Comparison of ENCODE assay signal across 8 cellular contexts in genomic region chr5:52007230-52007858, GRCh38.
A peak's percentile ranks its signal among the peaks of the same experiment; 100 is the strongest.
DNase-seq lines count a peak whose midpoint lies in the region; ATAC-seq and TF ChIP-seq lines count a peak whose summit lies in the region.

No MANE protein-coding gene starts in this region.

- no peak overlapping the region for H3K4me3 ChIP-seq in GM12875 (ENCODE audit: low read depth, low read length)
- H3K4me3 ChIP-seq in MM.1S (ENCODE audit: low read length): no peak overlapping the region
- H3K4me3 ChIP-seq in suprapubic skin: no peak overlapping the region

- H3K4me1 ChIP-seq in MM.1S (ENCODE audit: low read length) (no peaks in the 10 kb centered on the region), foreskin keratinocyte (no peaks in the 10 kb centered on the region), suprapubic skin (no peaks in the 10 kb centered on the region)

- no peaks in the 10 kb centered on the region for H3F3A ChIP-seq in MM.1S (ENCODE audit: insufficient read depth, low read length)

- no peak overlapping the region for H3K9ac ChIP-seq in MM.1S (ENCODE audit: low read length)

- H3K9me3 ChIP-seq in MM.1S (replicated peaks; ENCODE audit: insufficient read depth, low read length) (no peaks in the 10 kb centered on the region), suprapubic skin (no peaks in the 10 kb centered on the region)

- H3K36me3 ChIP-seq in MM.1S (replicated peaks; ENCODE audit: insufficient read depth, low read length) (no peaks in the 10 kb centered on the region), suprapubic skin (no peaks in the 10 kb centered on the region)

- TF ChIP-seq EP300 in suprapubic skin (IDR thresholded peaks at IDR 0.05): no peak

- peak; percentile 27; the same call in 1 of the 2 replicates for TF ChIP-seq CTCF in GM12875 (IDR thresholded peaks at IDR 0.05; ENCODE audit: borderline replicate concordance, insufficient read depth, low read depth, low read length)
- peak; percentile 68 for TF ChIP-seq CTCF in MM.1S (IDR thresholded peaks at IDR 0.05; ENCODE audit: low read length)
- TF ChIP-seq CTCF in foreskin keratinocyte (conservative IDR thresholded peaks at IDR 0.05): peak; percentile 90
- peak; percentile 4 to 35 for TF ChIP-seq CTCF in suprapubic skin (IDR thresholded peaks at IDR 0.05)

- no peak overlapping the region for H2AFZ ChIP-seq in MM.1S (ENCODE audit: low read length)

- H3K9me2 ChIP-seq in MM.1S (replicated peaks; ENCODE audit: insufficient read depth, low read length): no peaks in the 10 kb centered on the region

- no peaks in the 10 kb centered on the region for H3K27me3 ChIP-seq in MM.1S (replicated peaks; ENCODE audit: insufficient read depth, low read length)
- no peaks in the 10 kb centered on the region for H3K27me3 ChIP-seq in foreskin keratinocyte
- no peaks in the 10 kb centered on the region for H3K27me3 ChIP-seq in suprapubic skin

- WGBS in suprapubic skin: 24% methylated on average over 5 of the region's 5 CpGs

- DNase-seq in A172 (ENCODE audit: low spot score) (peak; percentile 53), MM.1S (peak; percentile 27), SHP77 treated with DMSO at 0.1 percent for 48 hours (lab: John Stamatoyannopoulos, UW) (peak; percentile 21), foreskin keratinocyte (peak in 1 of 2 donors; percentile 43), suprapubic skin (ENCODE audit: low spot score in 2 of 2) (no peak), NK-92 (lab: John Stamatoyannopoulos, UW; ENCODE audit: unreplicated experiment) (no peak), activated T-cell treated with anti-CD3 and anti-CD28 coated beads for 4 hours (no peak)

- no peaks in the 10 kb centered on the region for H4K20me1 ChIP-seq in MM.1S (ENCODE audit: insufficient read depth, low read length)

- ATAC-seq in foreskin keratinocyte: peak; percentile 91

- H3K27ac ChIP-seq in MM.1S (ENCODE audit: low read length) (no peak overlapping the region), foreskin keratinocyte (no peak overlapping the region), suprapubic skin (no peak overlapping the region)

- no peaks in the 10 kb centered on the region for H3K79me2 ChIP-seq in MM.1S (ENCODE audit: low read length)

- H3K4me2 ChIP-seq in MM.1S (ENCODE audit: low read depth, low read length): no peak overlapping the region

- TF ChIP-seq POLR2A in suprapubic skin (IDR thresholded peaks at IDR 0.05): no peak

Comparison
In these comparisons a context has a peak if more than half of its experiments do, and no peak if none do; other contexts are left out.
1. DNase-seq: peak in A172 (single experiment), MM.1S (single experiment) and SHP77 treated with DMSO at 0.1 percent for 48 hours (single experiment); none in suprapubic skin (0 of 2), NK-92 (single experiment) and activated T-cell treated with anti-CD3 and anti-CD28 coated beads for 4 hours (single experiment).
2. CTCF ChIP-seq: peak in every context shown above with its lines; median percentile 90 in foreskin keratinocyte; 68 in MM.1S; 27 in GM12875; 20 in suprapubic skin.